ENCODE assay signal across 1 cellular context in the genomic region with DNA sequence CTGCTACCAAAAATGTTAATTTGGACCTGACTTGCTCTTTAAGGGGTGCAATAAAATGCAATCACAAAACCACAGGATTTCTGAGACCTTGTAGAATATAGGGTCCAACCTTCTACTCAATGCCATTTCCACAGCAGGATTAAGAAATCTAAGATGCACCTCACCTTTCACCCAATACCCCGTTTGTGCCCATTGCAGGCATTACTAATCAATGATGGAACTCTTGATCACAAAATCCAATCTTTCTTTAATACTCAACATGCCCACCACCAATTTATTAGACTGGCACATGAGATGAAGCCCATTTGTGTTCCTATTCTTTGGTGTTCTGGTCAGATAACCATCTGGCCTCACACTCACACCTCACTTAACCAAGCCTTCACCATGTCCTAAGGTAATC.
TF ChIP-seq lines count a peak whose summit lies in the region.

No MANE protein-coding gene starts in this region.

TF ChIP-seq in K562, 482 proteins besides CTCF, POLR2A, EP300 and RAD21 (continued from another document):
- TF ChIP-seq ZBTB17 (CRISPR knock-in tag; IDR thresholded peaks at IDR 0.05) (peak; percentile 54; the same call in 1 of the 2 replicates), GABPB2 (CRISPR knock-in tag; conservative IDR thresholded peaks at IDR 0.05) (no peak), DIDO1 (tag; IDR thresholded peaks at IDR 0.05; ENCODE audit: low read depth) (no peak), PHTF2 (CRISPR knock-in tag; IDR thresholded peaks at IDR 0.05) (no peak), NUFIP1 (IDR thresholded peaks at IDR 0.05; ENCODE audit: partially characterized antibody) (no peak), ZNF23 (CRISPR knock-in tag; IDR thresholded peaks at IDR 0.05) (peak; percentile 59; the same call in 1 of the 2 replicates), RERE (CRISPR knock-in tag; IDR thresholded peaks at IDR 0.05; ENCODE audit: borderline replicate concordance) (no peak)
- TF ChIP-seq, protein P1, sequence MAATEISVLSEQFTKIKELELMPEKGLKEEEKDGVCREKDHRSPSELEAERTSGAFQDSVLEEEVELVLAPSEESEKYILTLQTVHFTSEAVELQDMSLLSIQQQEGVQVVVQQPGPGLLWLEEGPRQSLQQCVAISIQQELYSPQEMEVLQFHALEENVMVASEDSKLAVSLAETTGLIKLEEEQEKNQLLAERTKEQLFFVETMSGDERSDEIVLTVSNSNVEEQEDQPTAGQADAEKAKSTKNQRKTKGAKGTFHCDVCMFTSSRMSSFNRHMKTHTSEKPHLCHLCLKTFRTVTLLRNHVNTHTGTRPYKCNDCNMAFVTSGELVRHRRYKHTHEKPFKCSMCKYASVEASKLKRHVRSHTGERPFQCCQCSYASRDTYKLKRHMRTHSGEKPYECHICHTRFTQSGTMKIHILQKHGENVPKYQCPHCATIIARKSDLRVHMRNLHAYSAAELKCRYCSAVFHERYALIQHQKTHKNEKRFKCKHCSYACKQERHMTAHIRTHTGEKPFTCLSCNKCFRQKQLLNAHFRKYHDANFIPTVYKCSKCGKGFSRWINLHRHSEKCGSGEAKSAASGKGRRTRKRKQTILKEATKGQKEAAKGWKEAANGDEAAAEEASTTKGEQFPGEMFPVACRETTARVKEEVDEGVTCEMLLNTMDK (IDR thresholded peaks at IDR 0.05; ENCODE audit: borderline replicate concordance, insufficient read depth, low read depth, low read length, poor library complexity, severe bottlenecking), result no peak
